Comparison of ENCODE assay signal across 1 cellular context in the genomic region with DNA sequence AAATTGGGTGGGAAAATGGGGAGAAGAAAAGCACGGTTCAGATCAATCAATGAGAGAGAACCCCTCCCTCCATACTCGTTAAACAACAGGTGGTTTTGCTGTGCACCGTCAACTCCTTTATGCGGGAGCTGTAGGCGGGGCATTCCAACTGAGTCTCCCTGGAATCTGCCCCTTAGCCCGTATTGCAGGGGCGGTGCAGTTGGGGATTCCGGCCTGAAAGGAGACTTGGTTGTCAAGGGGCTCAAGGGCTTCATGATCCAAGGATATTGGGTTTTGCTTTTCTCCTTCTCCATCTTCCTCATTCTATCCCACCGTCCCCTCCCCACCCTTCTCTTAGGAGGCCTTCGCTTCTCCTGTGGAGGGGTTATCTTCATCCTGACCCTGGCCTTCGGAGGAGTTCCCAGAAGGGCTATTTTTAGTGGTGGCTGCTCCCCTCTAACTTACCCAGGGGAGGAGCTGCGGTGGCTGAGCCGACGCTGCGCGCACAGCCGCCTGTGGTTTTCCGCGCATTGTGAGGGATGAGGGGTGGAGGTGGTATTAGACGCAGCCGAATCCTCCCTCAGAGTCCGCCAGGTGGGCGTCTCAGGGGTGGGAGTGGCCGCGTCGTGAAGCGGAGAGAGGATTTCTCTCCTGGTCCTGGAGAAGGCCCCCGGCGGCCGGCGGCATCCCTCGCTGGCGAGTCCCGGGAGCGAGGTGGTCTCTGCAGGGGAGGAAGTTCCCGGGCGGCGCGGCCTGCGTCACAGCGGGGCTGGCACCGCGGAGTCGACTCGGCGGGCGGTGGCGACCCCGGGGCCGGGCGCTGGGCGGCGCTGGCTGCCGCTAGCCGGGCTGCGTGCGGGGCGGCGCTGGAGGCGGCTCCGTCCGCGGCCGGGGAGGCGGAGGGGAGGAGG.
TF ChIP-seq lines count a peak whose summit lies in the region.

No MANE protein-coding gene starts in this region.

TF ChIP-seq in K562, 482 proteins besides CTCF, POLR2A, EP300 and RAD21 (continues in another document):
- TF ChIP-seq, protein P1, sequence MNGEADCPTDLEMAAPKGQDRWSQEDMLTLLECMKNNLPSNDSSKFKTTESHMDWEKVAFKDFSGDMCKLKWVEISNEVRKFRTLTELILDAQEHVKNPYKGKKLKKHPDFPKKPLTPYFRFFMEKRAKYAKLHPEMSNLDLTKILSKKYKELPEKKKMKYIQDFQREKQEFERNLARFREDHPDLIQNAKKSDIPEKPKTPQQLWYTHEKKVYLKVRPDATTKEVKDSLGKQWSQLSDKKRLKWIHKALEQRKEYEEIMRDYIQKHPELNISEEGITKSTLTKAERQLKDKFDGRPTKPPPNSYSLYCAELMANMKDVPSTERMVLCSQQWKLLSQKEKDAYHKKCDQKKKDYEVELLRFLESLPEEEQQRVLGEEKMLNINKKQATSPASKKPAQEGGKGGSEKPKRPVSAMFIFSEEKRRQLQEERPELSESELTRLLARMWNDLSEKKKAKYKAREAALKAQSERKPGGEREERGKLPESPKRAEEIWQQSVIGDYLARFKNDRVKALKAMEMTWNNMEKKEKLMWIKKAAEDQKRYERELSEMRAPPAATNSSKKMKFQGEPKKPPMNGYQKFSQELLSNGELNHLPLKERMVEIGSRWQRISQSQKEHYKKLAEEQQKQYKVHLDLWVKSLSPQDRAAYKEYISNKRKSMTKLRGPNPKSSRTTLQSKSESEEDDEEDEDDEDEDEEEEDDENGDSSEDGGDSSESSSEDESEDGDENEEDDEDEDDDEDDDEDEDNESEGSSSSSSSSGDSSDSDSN (IDR thresholded peaks at IDR 0.05; ENCODE audit: borderline replicate concordance in 1 of 2, low read depth in 2 of 2, low read length in 2 of 2), result no peak; a peak in 1 of 4 replicates
- peak; percentile 45; the same call in 1 of the 2 replicates for TF ChIP-seq ZFX (CRISPR knock-in tag; IDR thresholded peaks at IDR 0.05)
- TF ChIP-seq SMC3 (conservative IDR thresholded peaks at IDR 0.05; ENCODE audit: insufficient read depth, low read depth, low read length), result peak; percentile 63
- no peak for TF ChIP-seq MCM7 (IDR thresholded peaks at IDR 0.05)
- no peak for TF ChIP-seq ZNF785 (CRISPR knock-in tag; IDR thresholded peaks at IDR 0.05)
- no peak for TF ChIP-seq ZNF445 (CRISPR knock-in tag; IDR thresholded peaks at IDR 0.05; ENCODE audit: low read depth)
- TF ChIP-seq, protein P2, sequence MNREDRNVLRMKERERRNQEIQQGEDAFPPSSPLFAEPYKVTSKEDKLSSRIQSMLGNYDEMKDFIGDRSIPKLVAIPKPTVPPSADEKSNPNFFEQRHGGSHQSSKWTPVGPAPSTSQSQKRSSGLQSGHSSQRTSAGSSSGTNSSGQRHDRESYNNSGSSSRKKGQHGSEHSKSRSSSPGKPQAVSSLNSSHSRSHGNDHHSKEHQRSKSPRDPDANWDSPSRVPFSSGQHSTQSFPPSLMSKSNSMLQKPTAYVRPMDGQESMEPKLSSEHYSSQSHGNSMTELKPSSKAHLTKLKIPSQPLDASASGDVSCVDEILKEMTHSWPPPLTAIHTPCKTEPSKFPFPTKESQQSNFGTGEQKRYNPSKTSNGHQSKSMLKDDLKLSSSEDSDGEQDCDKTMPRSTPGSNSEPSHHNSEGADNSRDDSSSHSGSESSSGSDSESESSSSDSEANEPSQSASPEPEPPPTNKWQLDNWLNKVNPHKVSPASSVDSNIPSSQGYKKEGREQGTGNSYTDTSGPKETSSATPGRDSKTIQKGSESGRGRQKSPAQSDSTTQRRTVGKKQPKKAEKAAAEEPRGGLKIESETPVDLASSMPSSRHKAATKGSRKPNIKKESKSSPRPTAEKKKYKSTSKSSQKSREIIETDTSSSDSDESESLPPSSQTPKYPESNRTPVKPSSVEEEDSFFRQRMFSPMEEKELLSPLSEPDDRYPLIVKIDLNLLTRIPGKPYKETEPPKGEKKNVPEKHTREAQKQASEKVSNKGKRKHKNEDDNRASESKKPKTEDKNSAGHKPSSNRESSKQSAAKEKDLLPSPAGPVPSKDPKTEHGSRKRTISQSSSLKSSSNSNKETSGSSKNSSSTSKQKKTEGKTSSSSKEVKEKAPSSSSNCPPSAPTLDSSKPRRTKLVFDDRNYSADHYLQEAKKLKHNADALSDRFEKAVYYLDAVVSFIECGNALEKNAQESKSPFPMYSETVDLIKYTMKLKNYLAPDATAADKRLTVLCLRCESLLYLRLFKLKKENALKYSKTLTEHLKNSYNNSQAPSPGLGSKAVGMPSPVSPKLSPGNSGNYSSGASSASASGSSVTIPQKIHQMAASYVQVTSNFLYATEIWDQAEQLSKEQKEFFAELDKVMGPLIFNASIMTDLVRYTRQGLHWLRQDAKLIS (CRISPR knock-in tag; IDR thresholded peaks at IDR 0.05), result no peak
- TF ChIP-seq TCF7L2 (IDR thresholded peaks at IDR 0.05; ENCODE audit: low read depth, low read length), result no peak
- no peak for TF ChIP-seq ZFP1 (CRISPR knock-in tag; IDR thresholded peaks at IDR 0.05)
- TF ChIP-seq, protein P3, sequence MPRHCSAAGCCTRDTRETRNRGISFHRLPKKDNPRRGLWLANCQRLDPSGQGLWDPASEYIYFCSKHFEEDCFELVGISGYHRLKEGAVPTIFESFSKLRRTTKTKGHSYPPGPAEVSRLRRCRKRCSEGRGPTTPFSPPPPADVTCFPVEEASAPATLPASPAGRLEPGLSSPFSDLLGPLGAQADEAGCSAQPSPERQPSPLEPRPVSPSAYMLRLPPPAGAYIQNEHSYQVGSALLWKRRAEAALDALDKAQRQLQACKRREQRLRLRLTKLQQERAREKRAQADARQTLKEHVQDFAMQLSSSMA (CRISPR knock-in tag; IDR thresholded peaks at IDR 0.05), result no peak
- no peak for TF ChIP-seq RBM14 (IDR thresholded peaks at IDR 0.05; ENCODE audit: borderline replicate concordance, insufficient read depth, low read depth, low read length)
- TF ChIP-seq ZNF764 (CRISPR knock-in tag; IDR thresholded peaks at IDR 0.05; ENCODE audit: low read depth), result no peak
- TF ChIP-seq RB1 (IDR thresholded peaks at IDR 0.05; ENCODE audit: low read depth), result peak; percentile 86
- TF ChIP-seq MEF2D (tag; conservative IDR thresholded peaks at IDR 0.05; ENCODE audit: low read depth), result peak; percentile 68
- TF ChIP-seq PTTG1 (tag; IDR thresholded peaks at IDR 0.05; ENCODE audit: low read depth), result no peak
- no peak for TF ChIP-seq BRD9 (IDR thresholded peaks at IDR 0.05; ENCODE audit: low read depth, partially characterized antibody)
- peak; percentile 62 for TF ChIP-seq HMGN3 (IDR thresholded peaks at IDR 0.05; ENCODE audit: borderline replicate concordance, extremely low read depth, insufficient read length, low read depth, low read length)
- TF ChIP-seq, protein P4, sequence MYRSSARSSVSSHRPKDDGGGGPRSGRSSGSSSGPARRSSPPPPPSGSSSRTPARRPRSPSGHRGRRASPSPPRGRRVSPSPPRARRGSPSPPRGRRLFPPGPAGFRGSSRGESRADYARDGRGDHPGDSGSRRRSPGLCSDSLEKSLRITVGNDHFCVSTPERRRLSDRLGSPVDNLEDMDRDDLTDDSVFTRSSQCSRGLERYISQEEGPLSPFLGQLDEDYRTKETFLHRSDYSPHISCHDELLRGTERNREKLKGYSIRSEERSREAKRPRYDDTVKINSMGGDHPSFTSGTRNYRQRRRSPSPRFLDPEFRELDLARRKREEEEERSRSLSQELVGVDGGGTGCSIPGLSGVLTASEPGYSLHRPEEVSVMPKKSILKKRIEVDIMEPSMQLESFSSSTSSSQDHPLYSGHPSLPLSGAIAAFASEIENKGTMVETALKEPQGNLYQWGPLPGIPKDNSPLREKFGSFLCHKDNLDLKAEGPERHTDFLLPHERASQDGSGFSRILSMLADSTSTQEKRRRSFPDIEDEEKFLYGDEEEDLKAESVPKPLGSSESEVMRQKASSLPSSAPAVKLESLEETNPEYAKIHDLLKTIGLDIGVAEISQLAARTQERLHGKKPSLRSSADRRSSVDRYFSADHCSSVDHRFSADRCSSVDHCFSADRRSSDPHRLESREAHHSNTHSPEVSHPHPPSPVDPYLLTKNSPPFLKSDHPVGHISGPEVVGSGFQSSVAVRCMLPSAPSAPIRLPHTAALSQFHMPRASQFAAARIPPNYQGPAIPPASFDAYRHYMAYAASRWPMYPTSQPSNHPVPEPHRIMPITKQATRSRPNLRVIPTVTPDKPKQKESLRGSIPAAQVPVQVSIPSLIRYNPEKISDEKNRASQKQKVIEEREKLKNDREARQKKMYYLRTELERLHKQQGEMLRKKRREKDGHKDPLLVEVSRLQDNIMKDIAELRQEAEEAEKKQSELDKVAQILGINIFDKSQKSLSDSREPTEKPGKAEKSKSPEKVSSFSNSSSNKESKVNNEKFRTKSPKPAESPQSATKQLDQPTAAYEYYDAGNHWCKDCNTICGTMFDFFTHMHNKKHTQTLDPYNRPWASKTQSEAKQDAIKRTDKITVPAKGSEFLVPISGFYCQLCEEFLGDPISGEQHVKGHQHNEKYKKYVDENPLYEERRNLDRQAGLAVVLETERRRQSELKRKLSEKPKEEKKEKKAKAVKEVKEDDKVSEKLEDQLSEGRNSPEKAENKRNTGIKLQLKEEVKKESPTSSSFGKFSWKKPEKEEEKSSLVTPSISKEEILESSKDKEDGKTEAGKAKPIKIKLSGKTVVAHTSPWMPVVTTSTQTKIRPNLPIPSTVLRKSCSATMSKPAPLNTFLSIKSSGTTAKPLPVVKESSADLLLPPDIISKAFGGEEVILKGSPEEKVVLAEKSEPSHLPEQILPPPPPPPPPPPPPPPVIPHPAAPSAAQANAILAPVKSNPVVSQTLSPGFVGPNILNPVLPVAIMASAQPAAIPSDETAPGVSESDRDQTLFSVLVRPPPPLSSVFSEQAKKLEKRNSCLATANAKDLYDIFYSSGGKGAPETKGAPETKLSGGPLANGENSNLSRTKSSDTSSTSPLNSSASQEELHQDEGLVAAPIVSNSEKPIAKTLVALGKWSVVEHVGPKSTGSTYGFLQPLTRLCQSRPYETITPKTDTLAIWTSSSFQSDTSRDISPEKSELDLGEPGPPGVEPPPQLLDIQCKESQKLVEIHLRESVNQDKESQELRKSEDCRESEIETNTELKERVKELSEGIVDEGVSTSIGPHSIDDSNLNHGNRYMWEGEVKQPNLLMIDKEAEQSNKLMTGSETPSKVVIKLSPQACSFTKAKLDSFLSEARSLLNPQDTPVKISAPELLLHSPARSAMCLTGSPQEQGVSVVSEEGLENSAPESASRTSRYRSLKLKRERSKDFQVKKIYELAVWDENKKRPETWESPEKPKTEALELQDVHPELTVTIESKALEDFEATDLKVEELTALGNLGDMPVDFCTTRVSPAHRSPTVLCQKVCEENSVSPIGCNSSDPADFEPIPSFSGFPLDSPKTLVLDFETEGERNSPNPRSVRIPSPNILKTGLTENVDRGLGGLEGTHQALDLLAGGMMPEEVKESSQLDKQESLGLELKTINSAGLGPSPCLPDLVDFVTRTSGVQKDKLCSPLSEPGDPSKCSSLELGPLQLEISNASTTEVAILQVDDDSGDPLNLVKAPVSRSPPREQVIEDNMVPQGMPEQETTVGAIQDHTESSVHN (IDR thresholded peaks at IDR 0.05; ENCODE audit: borderline replicate concordance in 1 of 2, low read depth in 1 of 2), result no peak
- TF ChIP-seq ZNF79 (CRISPR knock-in tag; IDR thresholded peaks at IDR 0.05; ENCODE audit: low read depth), result no peak
- peak; percentile 26 for TF ChIP-seq TBP (optimal IDR thresholded peaks at IDR 0.05; ENCODE audit: low read depth, low read length)
- TF ChIP-seq NCOA2 (IDR thresholded peaks at IDR 0.05; ENCODE audit: partially characterized antibody in 2 of 2), result no peak
- TF ChIP-seq ZNF311 (CRISPR knock-in tag; IDR thresholded peaks at IDR 0.05), result no peak
